ENCODE assay signal across 2 cellular contexts in genomic region chr14:91227183-91227628, GRCh38.
TF ChIP-seq lines count a peak whose summit lies in the region.

No MANE protein-coding gene starts in this region.

TF ChIP-seq in K562, 482 proteins besides CTCF, POLR2A, EP300 and RAD21:
- TF ChIP-seq PRDM10 (IDR thresholded peaks at IDR 0.05; ENCODE audit: partially characterized antibody) (peak; percentile 75), MTA2 (IDR thresholded peaks at IDR 0.05; ENCODE audit: low read depth) (no peak), ZFP30 (CRISPR knock-in tag; IDR thresholded peaks at IDR 0.05; ENCODE audit: borderline replicate concordance) (no peak), EGR1 (conservative IDR thresholded peaks at IDR 0.05) (peak; percentile 63)

TF ChIP-seq in GM23338, 12 proteins besides CTCF, POLR2A, EP300 and RAD21:
- TF ChIP-seq REST (IDR thresholded peaks at IDR 0.05; ENCODE audit: unreplicated experiment) (no peak), STAT1 (IDR thresholded peaks at IDR 0.05; ENCODE audit: unreplicated experiment) (no peak), ZNF114 (CRISPR knock-in tag; IDR thresholded peaks at IDR 0.05) (no peak), POLR2AphosphoS5 (IDR thresholded peaks at IDR 0.05; ENCODE audit: low read depth) (no peak), ZNF331 (CRISPR knock-in tag; IDR thresholded peaks at IDR 0.05; ENCODE audit: low read depth) (no peak), EZH2phosphoT487 (IDR thresholded peaks at IDR 0.05; ENCODE audit: unreplicated experiment) (no peak), CREB1 (CRISPR knock-in tag; IDR thresholded peaks at IDR 0.05; ENCODE audit: low read depth) (no peak), ZNF462 (CRISPR knock-in tag; IDR thresholded peaks at IDR 0.05) (no peak), ETS1 (IDR thresholded peaks at IDR 0.05) (no peak), JUNB (IDR thresholded peaks at IDR 0.05; ENCODE audit: unreplicated experiment) (no peak), NANOG (IDR thresholded peaks at IDR 0.05; ENCODE audit: borderline replicate concordance) (no peak), EZH2 (IDR thresholded peaks at IDR 0.05; ENCODE audit: low read depth, unreplicated experiment) (no peak)
